8 cellular contexts compared by ENCODE assay signal in the genomic region with DNA sequence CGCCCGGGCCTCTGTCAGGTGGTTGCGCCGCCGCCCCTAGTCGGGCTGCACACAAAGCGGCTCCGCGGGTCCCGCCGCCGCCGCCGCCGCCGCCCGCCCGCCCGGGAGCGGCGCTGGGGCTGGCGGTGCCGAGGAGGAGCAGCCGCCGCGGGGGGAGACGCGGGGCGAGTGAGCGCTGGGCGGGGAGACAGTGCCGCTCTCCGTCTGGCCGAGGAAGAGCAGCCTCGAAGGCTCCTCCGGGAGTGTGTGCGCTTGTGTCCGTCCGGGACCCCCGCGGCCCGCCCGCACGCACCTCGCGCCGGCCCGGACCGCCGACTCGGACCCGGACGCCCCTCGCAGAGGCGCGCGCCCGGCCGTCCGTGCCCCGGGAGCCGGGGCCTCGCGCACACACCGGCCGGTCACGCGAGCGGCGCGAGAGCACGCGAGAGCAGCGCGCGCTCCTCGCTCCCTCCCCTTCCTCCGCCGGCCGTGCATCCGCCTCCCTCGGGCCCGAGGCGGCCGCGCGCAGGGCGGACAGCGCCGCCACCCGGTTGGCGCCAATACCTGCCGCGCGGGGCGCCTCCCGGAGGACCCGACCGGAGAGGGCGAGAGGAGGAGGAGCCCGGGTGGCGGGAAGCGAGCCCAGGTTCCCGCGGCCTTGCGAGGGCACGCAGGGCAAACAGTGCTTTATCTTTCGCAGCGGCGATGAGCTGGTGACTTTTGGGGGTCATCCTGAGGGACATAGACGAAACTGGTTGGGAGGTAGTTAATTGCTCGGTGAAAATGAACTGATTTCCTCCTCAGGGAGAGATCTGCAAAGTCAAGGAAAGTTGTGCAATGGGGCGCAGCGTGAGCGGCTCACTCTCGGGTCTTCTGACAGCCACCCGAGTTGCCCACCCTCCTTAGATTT. TPM values are rescaled to one million over a fixed set of nuclear protein-coding genes. Genes with fewer than 3 reads are reported as not detected.
A peak's percentile ranks its signal among the peaks of the same experiment; 100 is the strongest.
DNase-seq lines count a peak whose midpoint lies in the region; ATAC-seq and TF ChIP-seq lines count a peak whose summit lies in the region.

A gene with protein sequence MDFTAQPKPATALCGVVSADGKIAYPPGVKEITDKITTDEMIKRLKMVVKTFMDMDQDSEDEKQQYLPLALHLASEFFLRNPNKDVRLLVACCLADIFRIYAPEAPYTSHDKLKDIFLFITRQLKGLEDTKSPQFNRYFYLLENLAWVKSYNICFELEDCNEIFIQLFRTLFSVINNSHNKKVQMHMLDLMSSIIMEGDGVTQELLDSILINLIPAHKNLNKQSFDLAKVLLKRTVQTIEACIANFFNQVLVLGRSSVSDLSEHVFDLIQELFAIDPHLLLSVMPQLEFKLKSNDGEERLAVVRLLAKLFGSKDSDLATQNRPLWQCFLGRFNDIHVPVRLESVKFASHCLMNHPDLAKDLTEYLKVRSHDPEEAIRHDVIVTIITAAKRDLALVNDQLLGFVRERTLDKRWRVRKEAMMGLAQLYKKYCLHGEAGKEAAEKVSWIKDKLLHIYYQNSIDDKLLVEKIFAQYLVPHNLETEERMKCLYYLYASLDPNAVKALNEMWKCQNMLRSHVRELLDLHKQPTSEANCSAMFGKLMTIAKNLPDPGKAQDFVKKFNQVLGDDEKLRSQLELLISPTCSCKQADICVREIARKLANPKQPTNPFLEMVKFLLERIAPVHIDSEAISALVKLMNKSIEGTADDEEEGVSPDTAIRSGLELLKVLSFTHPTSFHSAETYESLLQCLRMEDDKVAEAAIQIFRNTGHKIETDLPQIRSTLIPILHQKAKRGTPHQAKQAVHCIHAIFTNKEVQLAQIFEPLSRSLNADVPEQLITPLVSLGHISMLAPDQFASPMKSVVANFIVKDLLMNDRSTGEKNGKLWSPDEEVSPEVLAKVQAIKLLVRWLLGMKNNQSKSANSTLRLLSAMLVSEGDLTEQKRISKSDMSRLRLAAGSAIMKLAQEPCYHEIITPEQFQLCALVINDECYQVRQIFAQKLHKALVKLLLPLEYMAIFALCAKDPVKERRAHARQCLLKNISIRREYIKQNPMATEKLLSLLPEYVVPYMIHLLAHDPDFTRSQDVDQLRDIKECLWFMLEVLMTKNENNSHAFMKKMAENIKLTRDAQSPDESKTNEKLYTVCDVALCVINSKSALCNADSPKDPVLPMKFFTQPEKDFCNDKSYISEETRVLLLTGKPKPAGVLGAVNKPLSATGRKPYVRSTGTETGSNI (N-terminal part only) (minus strand): TSS at position 423 of the 889 bp plus-strand sequence. CDS start 1,334 bp downstream, outside the sequence.

- peaks cover 29% of the 10 kb centered on the region for H3K36me3 Mint-ChIP-seq in activated CD4-positive, alpha-beta T cell treated with anti-CD3 and anti-CD28 coated beads for 36 hours (ENCODE audit: low read depth)

- intact Hi-C loops in activated CD4-positive, alpha-beta T cell treated with anti-CD3 and anti-CD28 coated beads for 36 hours (cut with DNase I, micrococcal nuclease) = loop anchor here (1.0 to 10.0 kb wide), 16 partner anchors 44 to 611 kb away; partner anchors contain the start of genes N4BP2 (in 2 of the 2), LIAS (in 1 of the 2), RFC1 (in 1 of the 2) and RHOH (in 1 of the 2)

- peak; percentile 84 for TF ChIP-seq POLR2A in GM19193 (IDR thresholded peaks at IDR 0.05; ENCODE audit: extremely low read depth, insufficient read depth, insufficient read length)

- no peaks in the 10 kb centered on the region for H3K27me3 Mint-ChIP-seq in activated CD4-positive, alpha-beta T cell treated with anti-CD3 and anti-CD28 coated beads for 36 hours

- peak within 1 kb of the TSS; percentile 80 for H3K4me3 Mint-ChIP-seq in activated CD4-positive, alpha-beta T cell treated with anti-CD3 and anti-CD28 coated beads for 36 hours

- TF ChIP-seq CTCF in choroid plexus epithelial cell (conservative IDR thresholded peaks at IDR 0.05; ENCODE audit: low read depth, low read length) = peak; percentile 61

- no peaks in the 10 kb centered on the region for H3K9me3 Mint-ChIP-seq in activated CD4-positive, alpha-beta T cell treated with anti-CD3 and anti-CD28 coated beads for 36 hours (ENCODE audit: low read depth)

- H3K27ac Mint-ChIP-seq in activated CD4-positive, alpha-beta T cell treated with anti-CD3 and anti-CD28 coated beads for 36 hours = peak within 1 kb of the TSS; percentile 98

- H3K4me3 ChIP-seq in choroid plexus epithelial cell (ENCODE audit: low read depth, low read length) = peak within 1 kb of the TSS; percentile 89

- CTCF ChIA-PET in activated CD4-positive, alpha-beta T cell treated with anti-CD3 and anti-CD28 coated beads for 36 hours (lab: Charles Lee) = interaction anchor here (0.6 to 1.6 kb wide), 15 partner anchors 17 to 796 kb away, joined by 3 to 6 read pairs (median 4); no protein-coding TSS in a partner anchor

- peak within 1 kb of the TSS; percentile 92 for H3K27ac ChIP-seq in layer of hippocampus (ENCODE audit: low read depth, low read length)

- peak; percentile 95 for DNase-seq in Ammon's horn (ENCODE audit: low spot score)
- peak; percentile 84 for DNase-seq in NCI-H510A (lab: John Stamatoyannopoulos, UW)
- peak; percentile 95 for DNase-seq in activated CD4-positive, alpha-beta T cell treated with anti-CD3 and anti-CD28 coated beads for 36 hours
- peak; percentile 89 for DNase-seq in choroid plexus epithelial cell (ENCODE audit: low read depth)
- peak; percentile 79 to 85 for DNase-seq in stimulated activated CD4-positive, alpha-beta T cell treated with anti-CD3 and anti-CD28 coated beads, Interleukin-1b, Interleukin-23, amount 100 ng/mL, for 4 hours (ENCODE audit: low read depth in 2 of 2)

- POLR2A ChIA-PET in activated CD4-positive, alpha-beta T cell treated with anti-CD3 and anti-CD28 coated beads for 36 hours (lab: Charles Lee) = interaction anchor here (0.5 to 1.0 kb wide), 3 partner anchors 78 to 736 kb away, joined by 3 to 4 read pairs (median 3); partner anchors contain the start of gene N4BP2

- H3K4me1 Mint-ChIP-seq in activated CD4-positive, alpha-beta T cell treated with anti-CD3 and anti-CD28 coated beads for 36 hours = peaks cover 38% of the 10 kb centered on the region

- ATAC-seq in HG03439 (IDR thresholded peaks at IDR 0.05; ENCODE audit: unreplicated experiment) = peak; percentile 73
- ATAC-seq in activated CD4-positive, alpha-beta T cell treated with anti-CD3 and anti-CD28 coated beads for 36 hours = peak; percentile 90

- H3K27me3 ChIP-seq in layer of hippocampus (ENCODE audit: control insufficient read depth, insufficient read depth, low read length) = no peaks in the 10 kb centered on the region

RNA-seq across cellular contexts. Expression of the gene that starts here (rescaled TPM):
- total RNA-seq in activated CD4-positive, alpha-beta T cell treated with anti-CD3 and anti-CD28 coated beads for 36 hours = 100 to 1,000 TPM in 1 of 2 experiments, 10 to 100 TPM in 1; 98.5 to 102 TPM

Comparison
In these comparisons a context has a peak if more than half of its experiments do, and no peak if none do; other contexts are left out.
1. Peak in every context shown above with its lines: DNase-seq, ATAC-seq, H3K4me3 ChIP-seq and H3K27ac ChIP-seq.